In the genomic region with DNA sequence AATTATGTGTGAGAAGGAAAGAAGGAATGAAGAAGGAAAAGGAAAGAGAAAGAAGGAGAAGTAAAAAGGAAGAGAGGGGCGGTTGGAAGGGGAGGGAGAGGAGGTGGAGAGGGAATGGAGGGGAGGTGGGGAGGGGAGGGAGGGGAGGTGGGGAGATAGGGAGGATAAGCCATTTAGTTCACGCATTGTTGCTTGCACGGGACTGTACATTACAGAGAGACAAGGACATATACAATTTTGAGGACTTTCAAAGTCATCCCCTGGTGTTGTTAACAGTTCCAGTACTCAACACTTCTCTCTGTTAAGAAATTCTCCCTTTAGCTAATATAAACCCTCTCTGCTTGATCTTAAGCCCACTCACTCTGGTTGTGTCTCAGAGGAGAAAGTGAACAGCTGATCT, we compare ENCODE assay signal across 28 cellular contexts.
"Had no signal": no experiment of that assay in that cellular context is flagged by ENCODE, and none has a peak within 500 bp of the region (broad histone marks: within the 10 kb centered on the region; RNA-seq: fewer than 3 reads in every experiment).

No MANE protein-coding gene starts in this region.

- H3K27me3 ChIP-seq: neural progenitor cell, ovary, testis, tibial artery, transverse colon, upper lobe of right lung, uterus had no signal

- DNase-seq: natural killer cell; occipital lobe; ovary; posterior cingulate gyrus; psoas muscle; right cardiac atrium; spleen; stimulated activated CD4-positive, alpha-beta T cell treated with anti-CD3 and anti-CD28 coated beads, Interleukin-12 subunit alpha, Interleukin-12 subunit beta, amount 100 ng/mL, for 4 hours; stimulated activated CD4-positive, alpha-beta T cell treated with anti-CD3 and anti-CD28 coated beads, Interleukin-1b, Interleukin-23, amount 100 ng/mL, for 48 hours; stimulated activated CD4-positive, alpha-beta T cell treated with anti-CD3 and anti-CD28 coated beads, Interleukin-4, amount 100 ng/mL, for 1 hour; stimulated activated CD4-positive, alpha-beta T cell treated with anti-CD3 and anti-CD28 coated beads, Interleukin-4, amount 100 ng/mL, for 4 hours; stimulated activated CD8-positive, alpha-beta memory T cell treated with anti-CD3 and anti-CD28 coated beads, Interleukin-4, amount 100 ng/mL, for 48 hours; stimulated activated naive CD4-positive, alpha-beta T cell; stimulated activated naive CD8-positive, alpha-beta T cell treated with anti-CD3 and anti-CD28 coated beads, Interleukin-15, amount 100 ng/mL, for 72 hours; stimulated activated naive CD8-positive, alpha-beta T cell treated with anti-CD3 and anti-CD28 coated beads, Interleukin-15, Interleukin-2, amounts not matched to agents 100 U/mL and 50 U/mL, for 24 hours; substantia nigra; testis; tibial artery; transverse colon; upper lobe of right lung; uterus had no signal

- H3K4me1 ChIP-seq: neural progenitor cell, parathyroid adenoma, psoas muscle, suprapubic skin, testis, tibial artery, transverse colon, upper lobe of right lung, uterus had no signal

- H3K36me3 ChIP-seq: neural progenitor cell, ovary, spleen, suprapubic skin, tibial artery, transverse colon, upper lobe of right lung, uterus had no signal

- H2AFZ ChIP-seq: neural progenitor cell, parathyroid adenoma had no signal

- H3K27ac ChIP-seq: neural progenitor cell, ovary, parathyroid adenoma, psoas muscle, skin epidermis, spleen, suprapubic skin, testis, tibial artery, transverse colon, upper lobe of right lung, uterus had no signal

- H3K4me3 ChIP-seq: neural progenitor cell, ovary, psoas muscle, skin epidermis, smooth muscle cell, spleen, suprapubic skin, testis, tibial artery, transverse colon, upper lobe of right lung, uterus had no signal

- H3K79me2 ChIP-seq: parathyroid adenoma had no signal

- H3K4me2 ChIP-seq: neural progenitor cell, smooth muscle cell had no signal

- H3K9me3 ChIP-seq: ovary, psoas muscle, spleen, suprapubic skin, testis, tibial artery, transverse colon, upper lobe of right lung, uterus had no signal

- ATAC-seq: natural killer cell; psoas muscle; right cardiac atrium; sciatic nerve; stimulated activated memory B cell treated with anti-CD40 and anti-IgM and Interleukin-4, amounts not matched to agents 10 μg/mL and 1 μg/mL and 100 μg/mL, for 72 hours; stimulated activated naive CD8-positive, alpha-beta T cell treated with anti-CD3 and anti-CD28 coated beads, Interleukin-15, amount 100 ng/mL, for 72 hours; stimulated activated naive CD8-positive, alpha-beta T cell treated with anti-CD3 and anti-CD28 coated beads, Interleukin-15, Interleukin-2, amounts not matched to agents 100 U/mL and 50 U/mL, for 24 hours; upper lobe of right lung had no signal

- H3K9ac ChIP-seq: neural progenitor cell, parathyroid adenoma had no signal
